ENCODE assay signal across 1 cellular context in the genomic region with DNA sequence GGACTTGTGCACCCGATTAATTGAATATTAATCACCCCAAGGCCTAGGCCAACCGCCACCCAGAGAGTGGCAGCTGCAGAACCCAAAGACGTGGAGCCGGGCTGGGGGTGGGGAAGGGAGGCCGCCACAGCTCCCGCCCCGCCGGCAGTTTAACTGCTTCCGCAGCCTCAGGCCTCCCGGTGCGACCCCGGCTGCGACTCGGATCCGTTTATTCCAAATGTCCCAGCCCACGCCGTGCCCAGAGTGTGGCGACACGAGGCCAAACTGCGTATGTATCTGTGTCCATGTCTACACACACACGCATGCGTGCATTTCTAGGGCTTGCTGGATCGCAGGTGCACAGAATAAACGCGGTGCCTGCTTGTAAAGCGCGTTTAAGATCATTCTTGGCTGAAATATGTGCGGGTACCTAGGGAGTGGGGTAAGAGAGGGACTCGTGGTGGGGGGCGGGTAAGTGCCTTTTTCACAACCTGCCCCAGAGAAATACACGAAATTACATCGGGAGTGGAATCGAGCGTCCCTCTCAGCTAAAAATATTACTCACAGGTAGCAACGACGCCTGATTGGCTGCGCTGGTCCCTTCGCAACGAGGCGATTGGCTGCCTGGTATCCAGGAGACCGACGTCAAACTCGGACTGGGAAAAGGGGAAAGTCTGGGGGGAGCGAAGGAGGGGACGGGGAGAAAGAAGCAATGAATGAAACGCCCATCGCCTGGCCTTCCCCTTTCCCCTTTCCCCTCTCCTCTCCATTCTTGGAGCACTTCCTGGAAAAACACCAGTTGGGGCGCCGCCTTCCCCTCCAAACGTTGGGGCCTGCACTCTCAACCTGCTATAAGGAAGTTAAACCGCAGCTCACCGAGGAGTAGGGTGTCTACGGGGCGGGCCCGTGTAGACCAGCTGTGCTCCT.
TF ChIP-seq lines count a peak whose summit lies in the region.

No MANE protein-coding gene starts in this region.

TF ChIP-seq in HepG2, 621 proteins besides CTCF, POLR2A, EP300 and RAD21 (continued from another document):
- TF ChIP-seq E2F5 (CRISPR knock-in tag; conservative IDR thresholded peaks at IDR 0.05) (no peak), ZFP82 (CRISPR knock-in tag; IDR thresholded peaks at IDR 0.05; ENCODE audit: borderline replicate concordance) (no peak), KLF9 (CRISPR knock-in tag; IDR thresholded peaks at IDR 0.05; ENCODE audit: low read depth) (no peak), KDM5A (IDR thresholded peaks at IDR 0.05; ENCODE audit: borderline replicate concordance, low read length) (peak; percentile 40; the same call in 1 of the 2 replicates), ZNF580 (CRISPR knock-in tag; IDR thresholded peaks at IDR 0.05; ENCODE audit: borderline replicate concordance, low read depth) (peak; percentile 64), NAIF1 (CRISPR knock-in tag; IDR thresholded peaks at IDR 0.05; ENCODE audit: borderline replicate concordance) (peak; percentile 74; the same call in 1 of the 2 replicates), ZIK1 (CRISPR knock-in tag; IDR thresholded peaks at IDR 0.05; ENCODE audit: borderline replicate concordance, low read depth) (no peak; the same call in 1 of the 2 replicates), DMTF1 (CRISPR knock-in tag; IDR thresholded peaks at IDR 0.05) (no peak), CHD2 (IDR thresholded peaks at IDR 0.05; ENCODE audit: low read depth, low read length) (no peak), POLR2AphosphoS5 (IDR thresholded peaks at IDR 0.05; ENCODE audit: low read depth, low read length) (peak; percentile 66), FOXJ3 (CRISPR knock-in tag; IDR thresholded peaks at IDR 0.05; ENCODE audit: borderline replicate concordance) (0 out of 2 replicates have a peak, but pooled peaks have one; percentile 7), ZSCAN9 (CRISPR knock-in tag; IDR thresholded peaks at IDR 0.05; ENCODE audit: borderline replicate concordance) (no peak), NONO (IDR thresholded peaks at IDR 0.05) (no peak), NONO (CRISPR knock-in tag; conservative IDR thresholded peaks at IDR 0.05) (peak; percentile 74), ZBTB3 (CRISPR knock-in tag; IDR thresholded peaks at IDR 0.05; ENCODE audit: borderline replicate concordance, low read depth) (no peak), ZNF772 (CRISPR knock-in tag; IDR thresholded peaks at IDR 0.05) (peak; percentile 67; the same call in 1 of the 2 replicates), SNAPC4 (CRISPR knock-in tag; IDR thresholded peaks at IDR 0.05) (peak; percentile 20; the same call in 1 of the 2 replicates), CENPT (CRISPR knock-in tag; IDR thresholded peaks at IDR 0.05; ENCODE audit: low read depth) (no peak)
- TF ChIP-seq, protein P1, sequence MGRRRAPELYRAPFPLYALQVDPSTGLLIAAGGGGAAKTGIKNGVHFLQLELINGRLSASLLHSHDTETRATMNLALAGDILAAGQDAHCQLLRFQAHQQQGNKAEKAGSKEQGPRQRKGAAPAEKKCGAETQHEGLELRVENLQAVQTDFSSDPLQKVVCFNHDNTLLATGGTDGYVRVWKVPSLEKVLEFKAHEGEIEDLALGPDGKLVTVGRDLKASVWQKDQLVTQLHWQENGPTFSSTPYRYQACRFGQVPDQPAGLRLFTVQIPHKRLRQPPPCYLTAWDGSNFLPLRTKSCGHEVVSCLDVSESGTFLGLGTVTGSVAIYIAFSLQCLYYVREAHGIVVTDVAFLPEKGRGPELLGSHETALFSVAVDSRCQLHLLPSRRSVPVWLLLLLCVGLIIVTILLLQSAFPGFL (CRISPR knock-in tag; IDR thresholded peaks at IDR 0.05): no peak
